12 cellular contexts compared by ENCODE assay signal in the genomic region with DNA sequence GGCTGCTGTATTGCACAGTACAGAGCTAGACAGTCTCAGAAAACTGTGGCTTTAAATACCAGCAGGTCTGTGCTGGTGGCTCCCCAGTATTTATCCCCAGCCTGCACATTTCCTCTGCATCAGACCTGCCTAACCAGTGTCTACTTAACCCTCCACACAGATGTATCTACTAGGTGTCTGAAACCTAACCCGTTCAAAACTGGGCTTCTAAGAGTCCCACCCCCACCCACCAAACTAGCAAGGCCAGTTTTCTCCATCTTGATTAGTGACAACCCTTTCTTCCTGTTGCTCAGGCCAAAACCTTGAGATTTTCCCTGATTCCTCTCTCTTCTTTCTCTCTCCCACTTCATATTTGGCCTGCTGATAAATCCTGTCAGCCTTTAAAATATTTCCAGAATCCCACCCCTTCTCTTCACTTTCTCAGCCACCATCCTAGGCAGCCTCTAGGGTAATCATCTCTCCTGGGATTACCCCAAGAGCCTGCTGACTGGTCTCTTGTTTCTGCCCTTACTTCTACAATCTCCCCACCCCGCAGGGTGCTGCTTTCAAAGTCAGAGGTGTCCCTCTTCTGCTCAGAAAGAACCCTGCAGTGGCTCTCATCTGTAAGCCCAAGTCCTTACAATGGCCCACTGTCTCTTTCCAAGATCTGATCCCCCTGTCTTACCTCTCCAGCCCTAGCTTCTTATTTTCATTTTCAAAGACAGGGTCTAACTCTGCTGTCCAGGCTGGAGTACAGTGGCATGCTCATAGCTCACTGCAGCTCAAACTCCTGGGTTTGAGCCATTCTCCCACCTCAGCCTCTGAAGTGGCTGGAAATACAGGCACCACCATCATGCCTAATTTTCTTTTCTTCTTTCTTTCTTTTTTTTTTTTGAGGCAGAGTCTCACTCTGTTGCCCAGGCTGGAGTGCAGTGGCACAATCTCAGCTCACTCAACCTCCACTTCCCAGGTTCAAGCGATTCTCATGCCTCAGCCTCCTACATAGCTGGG. TPM values are rescaled to one million over a fixed set of nuclear protein-coding genes. Genes with fewer than 3 reads are reported as not detected.
DNase-seq lines count a peak whose midpoint lies in the region; ATAC-seq and TF ChIP-seq lines count a peak whose summit lies in the region.
"Had no signal": no experiment of that assay in that cellular context is flagged by ENCODE, and none has a peak within 500 bp of the region (broad histone marks: within the 10 kb centered on the region; RNA-seq: fewer than 3 reads in every experiment).

No MANE protein-coding gene starts in this region.

- H3K27ac ChIP-seq in OCI-LY3 (ENCODE audit: low read length) (no peak overlapping the region), upper lobe of right lung (peak overlapping the region; percentile 91)
- H3K27ac ChIP-seq: WERI-Rb-1 had no signal

- intact Hi-C loops in upper lobe of right lung (cut with DNase I), result no loop called here

- TF ChIP-seq CTCF in OCI-LY3 (IDR thresholded peaks at IDR 0.05; ENCODE audit: low read depth, low read length) (peak; percentile 35), upper lobe of right lung (IDR thresholded peaks at IDR 0.05) (no peak)

- H3K36me3 Mint-ChIP-seq in activated naive CD8-positive, alpha-beta T cell treated with anti-CD3 and anti-CD28 coated beads, Interleukin-2, amount 10 ng/mL, durations not matched to agents 7 days and 5 days, result no peaks in the 10 kb centered on the region
- no peaks in the 10 kb centered on the region for H3K36me3 Mint-ChIP-seq in activated naive CD8-positive, alpha-beta T cell treated with anti-CD3 and anti-CD28 coated beads, Interleukin-2, amount 50 U/mL, for 24 hours (ENCODE audit: low read depth)

- no peak for ATAC-seq in activated naive CD8-positive, alpha-beta T cell treated with anti-CD3 and anti-CD28 coated beads, Interleukin-2, amount 10 ng/mL, durations not matched to agents 7 days and 5 days (ENCODE audit: low read depth)
- no peak for ATAC-seq in activated naive CD8-positive, alpha-beta T cell treated with anti-CD3 and anti-CD28 coated beads, Interleukin-2, amount 50 U/mL, for 24 hours
- ATAC-seq in upper lobe of right lung, result no peak
- no peak for ATAC-seq in GM21360 (IDR thresholded peaks at IDR 0.05; ENCODE audit: unreplicated experiment)
- ATAC-seq: pancreas had no signal

- DNase-seq in activated naive CD8-positive, alpha-beta T cell treated with anti-CD3 and anti-CD28 coated beads, Interleukin-2, amount 10 ng/mL, durations not matched to agents 7 days and 5 days, result no peak
- no peak for DNase-seq in activated naive CD8-positive, alpha-beta T cell treated with anti-CD3 and anti-CD28 coated beads, Interleukin-2, amount 50 U/mL, for 24 hours
- DNase-seq in iPS-NIHi11 (ENCODE audit: low spot score) (peak; percentile 27), upper lobe of right lung (no peak)
- no peak for DNase-seq in effector CD8-positive, alpha-beta T cell (lab: John Stamatoyannopoulos, UW)
- no peak for DNase-seq in stimulated activated CD4-positive, alpha-beta T cell treated with anti-CD3 and anti-CD28 coated beads, Interleukin-4, amount 100 ng/mL, for 24 hours
- DNase-seq: activated naive CD4-positive, alpha-beta T cell; effector CD4-positive, alpha-beta T cell; WERI-Rb-1 had no signal

- H3K27me3 Mint-ChIP-seq in activated naive CD8-positive, alpha-beta T cell treated with anti-CD3 and anti-CD28 coated beads, Interleukin-2, amount 10 ng/mL, durations not matched to agents 7 days and 5 days, result peaks cover 3% of the 10 kb centered on the region
- H3K27me3 Mint-ChIP-seq in activated naive CD8-positive, alpha-beta T cell treated with anti-CD3 and anti-CD28 coated beads, Interleukin-2, amount 50 U/mL, for 24 hours, result no peaks in the 10 kb centered on the region

- no peak overlapping the region for H3K4me2 ChIP-seq in OCI-LY3 (ENCODE audit: low read length)

- peaks cover 18% of the 10 kb centered on the region for H3K4me1 ChIP-seq in OCI-LY3 (ENCODE audit: low read length)
- H3K4me1 ChIP-seq in upper lobe of right lung, result peaks cover 20% of the 10 kb centered on the region

- H3K36me3 ChIP-seq in OCI-LY3 (replicated peaks; ENCODE audit: low read depth, low read length) (no peaks in the 10 kb centered on the region), upper lobe of right lung (no peaks in the 10 kb centered on the region)
- H3K36me3 ChIP-seq: pancreas, WERI-Rb-1 had no signal

- H3K4me3 Mint-ChIP-seq in activated naive CD8-positive, alpha-beta T cell treated with anti-CD3 and anti-CD28 coated beads, Interleukin-2, amount 10 ng/mL, durations not matched to agents 7 days and 5 days, result no peak overlapping the region
- H3K4me3 Mint-ChIP-seq in activated naive CD8-positive, alpha-beta T cell treated with anti-CD3 and anti-CD28 coated beads, Interleukin-2, amount 50 U/mL, for 24 hours, result no peak overlapping the region

- no peaks in the 10 kb centered on the region for H3K79me2 ChIP-seq in OCI-LY3 (ENCODE audit: low read length)

- H3K4me1 Mint-ChIP-seq in activated naive CD8-positive, alpha-beta T cell treated with anti-CD3 and anti-CD28 coated beads, Interleukin-2, amount 10 ng/mL, durations not matched to agents 7 days and 5 days, result peaks cover 8% of the 10 kb centered on the region
- H3K4me1 Mint-ChIP-seq in activated naive CD8-positive, alpha-beta T cell treated with anti-CD3 and anti-CD28 coated beads, Interleukin-2, amount 50 U/mL, for 24 hours, result peaks cover 25% of the 10 kb centered on the region

- H2AFZ ChIP-seq in OCI-LY3 (ENCODE audit: low read depth, low read length), result no peak overlapping the region

- no peak overlapping the region for H3K9ac ChIP-seq in OCI-LY3 (ENCODE audit: low read length)

- POLR2A ChIA-PET in activated naive CD8-positive, alpha-beta T cell treated with anti-CD3 and anti-CD28 coated beads, Interleukin-2, amount 10 ng/mL, durations not matched to agents 7 days and 5 days (lab: Charles Lee), result interaction anchor here (0.6 to 1.2 kb wide), 3 partner anchors 45 to 625 kb away, joined by 3 to 4 read pairs (median 3); a partner anchor contains a TSS

- H3K9me3 Mint-ChIP-seq in activated naive CD8-positive, alpha-beta T cell treated with anti-CD3 and anti-CD28 coated beads, Interleukin-2, amount 10 ng/mL, durations not matched to agents 7 days and 5 days, result no peaks in the 10 kb centered on the region
- no peaks in the 10 kb centered on the region for H3K9me3 Mint-ChIP-seq in activated naive CD8-positive, alpha-beta T cell treated with anti-CD3 and anti-CD28 coated beads, Interleukin-2, amount 50 U/mL, for 24 hours

- no peaks in the 10 kb centered on the region for H4K20me1 ChIP-seq in OCI-LY3 (ENCODE audit: insufficient read depth, low read length)

- peak overlapping the region; percentile 19 for H3K27ac Mint-ChIP-seq in activated naive CD8-positive, alpha-beta T cell treated with anti-CD3 and anti-CD28 coated beads, Interleukin-2, amount 10 ng/mL, durations not matched to agents 7 days and 5 days
- H3K27ac Mint-ChIP-seq in activated naive CD8-positive, alpha-beta T cell treated with anti-CD3 and anti-CD28 coated beads, Interleukin-2, amount 50 U/mL, for 24 hours, result no peak overlapping the region

- H3K4me3 ChIP-seq in OCI-LY3 (ENCODE audit: low read length) (no peak overlapping the region), upper lobe of right lung (no peak overlapping the region)
- H3K4me3 ChIP-seq: pancreas had no signal

- H3K27me3 ChIP-seq in OCI-LY3 (ENCODE audit: low read depth, low read length), result no peaks in the 10 kb centered on the region
- H3K27me3 ChIP-seq in upper lobe of right lung, result no peaks in the 10 kb centered on the region
- H3K27me3 ChIP-seq: pancreas had no signal

- no peaks in the 10 kb centered on the region for H3K9me3 ChIP-seq in OCI-LY3 (ENCODE audit: insufficient read depth, low read length)
- no peaks in the 10 kb centered on the region for H3K9me3 ChIP-seq in upper lobe of right lung
- H3K9me3 ChIP-seq: pancreas had no signal

RNA-seq across cellular contexts. Expression of a gene that starts 45.2 kb away (rescaled TPM):
- 100 to 1,000 TPM; 454 to 466 TPM for total RNA-seq in activated naive CD8-positive, alpha-beta T cell treated with anti-CD3 and anti-CD28 coated beads, Interleukin-2, amount 10 ng/mL, durations not matched to agents 7 days and 5 days
- 435 TPM for total RNA-seq in upper lobe of right lung
